In the genomic region with DNA sequence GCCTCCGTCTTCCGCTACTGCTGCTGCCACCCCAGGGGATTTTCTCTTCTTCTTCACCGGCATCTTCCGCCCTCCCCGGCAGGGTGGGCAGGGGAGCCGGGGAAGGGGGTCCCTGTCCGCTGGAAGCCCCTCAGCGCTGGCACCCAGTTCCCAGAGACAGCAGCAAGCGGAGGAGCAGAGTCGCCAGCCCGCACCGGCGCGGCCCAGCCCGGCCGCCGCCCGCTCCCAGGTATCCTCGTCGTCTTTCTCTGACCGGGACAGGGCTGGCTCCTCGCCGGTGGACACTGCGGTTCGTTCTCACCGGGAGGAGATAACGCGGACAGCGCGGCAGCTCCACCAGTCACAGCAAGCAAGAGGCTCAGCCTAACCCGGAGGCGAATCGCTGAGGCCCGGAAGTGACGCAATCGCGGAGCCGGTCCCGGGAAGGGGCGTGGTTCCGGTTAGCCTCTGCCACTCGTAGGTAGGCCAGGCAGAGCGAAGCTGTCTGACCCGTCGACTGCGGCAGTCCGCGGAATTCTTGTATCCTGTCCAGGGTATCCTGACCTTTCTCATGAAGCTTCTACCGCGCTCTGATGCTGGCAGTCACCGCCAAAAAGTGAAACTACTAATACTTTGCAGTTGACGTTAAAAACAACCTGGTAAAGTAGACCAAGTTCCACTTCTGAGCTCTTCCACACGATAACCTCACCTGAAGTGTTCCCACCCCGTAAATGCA, we compare ENCODE assay signal across 8 cellular contexts.
DNase-seq lines count a peak whose midpoint lies in the region; ATAC-seq and TF ChIP-seq lines count a peak whose summit lies in the region.

Gene DCUN1D5 (minus strand): TSS at position 351 of the 715 bp plus-strand sequence. CDS start 288 bp downstream, at position 63.

- H2AFZ ChIP-seq in MM.1S (ENCODE audit: low read length) = peak within 1 kb of the TSS; percentile 97

- H4K20me1 ChIP-seq in MM.1S (ENCODE audit: insufficient read depth, low read length) = peaks cover 3% of the 10 kb centered on the region; the same call in 1 of the 2 replicates

- H3K4me2 ChIP-seq in MM.1S (ENCODE audit: low read depth, low read length) = peak within 1 kb of the TSS; percentile 95

- peaks cover 47% of the 10 kb centered on the region for H3K79me2 ChIP-seq in MM.1S (ENCODE audit: low read length)

- H3K9me3 ChIP-seq in ES-I3 (ENCODE audit: control insufficient read depth, insufficient read depth, low read length) (no peaks in the 10 kb centered on the region), HAP-1 (no peaks in the 10 kb centered on the region), MM.1S (replicated peaks; ENCODE audit: insufficient read depth, low read length) (no peaks in the 10 kb centered on the region)

- H3K36me3 ChIP-seq in ES-I3 (ENCODE audit: insufficient read depth, low read length) = peaks cover 3% of the 10 kb centered on the region; the same call in 1 of the 2 replicates
- H3K36me3 ChIP-seq in HAP-1 (replicated peaks) = peaks cover 22% of the 10 kb centered on the region
- H3K36me3 ChIP-seq in MM.1S (replicated peaks; ENCODE audit: insufficient read depth, low read length) = no peaks in the 10 kb centered on the region; the same call in 1 of the 2 replicates

- H3K9ac ChIP-seq in ES-I3 (ENCODE audit: low read depth, low read length) (peak within 1 kb of the TSS; percentile 95), MM.1S (ENCODE audit: low read length) (peak within 1 kb of the TSS; percentile 98)

- peaks cover 43% of the 10 kb centered on the region for H3K27me3 Mint-ChIP-seq in nephron progenitor cell (ENCODE audit: low read depth, poor library complexity)
- peaks cover 2% of the 10 kb centered on the region for H3K27me3 Mint-ChIP-seq in stimulated activated naive CD8-positive, alpha-beta T cell treated with anti-CD3 and anti-CD28 coated beads, Interleukin-15, amount 100 ng/mL, for 72 hours

- no peaks in the 10 kb centered on the region for H3K9me2 ChIP-seq in MM.1S (replicated peaks; ENCODE audit: insufficient read depth, low read length)

- DNase-seq in HAP-1 (ENCODE audit: low spot score in 2 of 2) (peak; percentile 86 to 98), MM.1S (peak; percentile 96), SIG-M5 (lab: John Stamatoyannopoulos, UW) (peak; percentile 14), activated gamma-delta T cell (lab: John Stamatoyannopoulos, UW) (peak; percentile 83), fibroblast of the conjunctiva (ENCODE audit: low read depth) (peak; percentile 90), nephron progenitor cell (peak; percentile 97)
- DNase-seq in stimulated activated naive CD8-positive, alpha-beta T cell treated with anti-CD3 and anti-CD28 coated beads, Interleukin-15, amount 100 ng/mL, for 72 hours = peak; percentile 90 to 94

- H3K27ac ChIP-seq in MM.1S (ENCODE audit: low read length) = peak within 1 kb of the TSS; percentile 76

- H3K27me3 ChIP-seq in HAP-1 (ENCODE audit: low read depth) (no peaks in the 10 kb centered on the region), MM.1S (replicated peaks; ENCODE audit: insufficient read depth, low read length) (no peaks in the 10 kb centered on the region)

- TF ChIP-seq CTCF in MM.1S (IDR thresholded peaks at IDR 0.05; ENCODE audit: low read length) = no peak
- no peak for TF ChIP-seq CTCF in nephron progenitor cell (IDR thresholded peaks at IDR 0.05)

- H3K36me3 Mint-ChIP-seq in nephron progenitor cell (ENCODE audit: low read depth) = peaks cover 21% of the 10 kb centered on the region

- H3K4me1 ChIP-seq in ES-I3 (ENCODE audit: insufficient read depth, low read length) (no peaks in the 10 kb centered on the region), HAP-1 (peaks cover 17% of the 10 kb centered on the region), MM.1S (ENCODE audit: low read length) (peaks cover 13% of the 10 kb centered on the region)

- H3K4me3 ChIP-seq in HAP-1 = peak within 1 kb of the TSS; percentile 96
- peak within 1 kb of the TSS; percentile 97 for H3K4me3 ChIP-seq in MM.1S (ENCODE audit: low read length)

- peaks cover 10% of the 10 kb centered on the region; the same call in 1 of the 2 replicates for H3F3A ChIP-seq in MM.1S (ENCODE audit: insufficient read depth, low read length)

- ATAC-seq in stimulated activated naive CD8-positive, alpha-beta T cell treated with anti-CD3 and anti-CD28 coated beads, Interleukin-15, amount 100 ng/mL, for 72 hours = peak; percentile 97

- H3K9me3 Mint-ChIP-seq in nephron progenitor cell = no peaks in the 10 kb centered on the region
- no peaks in the 10 kb centered on the region for H3K9me3 Mint-ChIP-seq in stimulated activated naive CD8-positive, alpha-beta T cell treated with anti-CD3 and anti-CD28 coated beads, Interleukin-15, amount 100 ng/mL, for 72 hours

- H3K27ac Mint-ChIP-seq in nephron progenitor cell = peak within 1 kb of the TSS; percentile 99
- peak within 1 kb of the TSS; percentile 92 to 98 for H3K27ac Mint-ChIP-seq in stimulated activated naive CD8-positive, alpha-beta T cell treated with anti-CD3 and anti-CD28 coated beads, Interleukin-15, amount 100 ng/mL, for 72 hours

- peak within 1 kb of the TSS; percentile 92 for H3K4me3 Mint-ChIP-seq in nephron progenitor cell
- peak within 1 kb of the TSS; percentile 92 to 94 for H3K4me3 Mint-ChIP-seq in stimulated activated naive CD8-positive, alpha-beta T cell treated with anti-CD3 and anti-CD28 coated beads, Interleukin-15, amount 100 ng/mL, for 72 hours

- peaks cover 24% of the 10 kb centered on the region for H3K4me1 Mint-ChIP-seq in nephron progenitor cell
- H3K4me1 Mint-ChIP-seq in stimulated activated naive CD8-positive, alpha-beta T cell treated with anti-CD3 and anti-CD28 coated beads, Interleukin-15, amount 100 ng/mL, for 72 hours = peaks cover 27% of the 10 kb centered on the region

- in situ Hi-C loops in HAP-1 (cut with MboI; ENCODE audit: low sequenced_read_pairs) = no loop called here

Comparison
In these comparisons a context has a peak if more than half of its experiments do, and no peak if none do; other contexts are left out.
1. Peak in every context shown above with its lines: DNase-seq, ATAC-seq, H3K4me3 ChIP-seq and H3K27ac ChIP-seq.
2. DNase-seq: peak in every context shown above with its lines; median percentile 97 in nephron progenitor cell; 96 in MM.1S; 92 in HAP-1; 92 in stimulated activated naive CD8-positive, alpha-beta T cell treated with anti-CD3 and anti-CD28 coated beads, Interleukin-15, amount 100 ng/mL, for 72 hours; 90 in fibroblast of the conjunctiva; 83 in activated gamma-delta T cell; 14 in SIG-M5.